ENCODE assay signal across 8 cellular contexts in genomic region chr19:14138576-14139265, GRCh38. TPM values are rescaled to one million over a fixed set of nuclear protein-coding genes. Genes with fewer than 3 reads are reported as not detected.
DNase-seq lines count a peak whose midpoint lies in the region; ATAC-seq, FAIRE-seq and TF ChIP-seq lines count a peak whose summit lies in the region.

No MANE protein-coding gene starts in this region.

- peak overlapping the region; percentile 65 for H3K4me2 ChIP-seq in Karpas-422 (ENCODE audit: low read depth, low read length, poor library complexity, severe bottlenecking)

- H3K4me3 Mint-ChIP-seq in central memory CD8-positive, alpha-beta T cell, result peak overlapping the region; percentile 60

- FAIRE-seq in H54 (lab: Jason Lieb, UNC), result no peak

- no peaks in the 10 kb centered on the region; the same call in 1 of the 2 replicates for H3K9me3 ChIP-seq in AG04450 (ENCODE audit: control insufficient read depth, insufficient read depth, low read length)
- no peaks in the 10 kb centered on the region for H3K9me3 ChIP-seq in Karpas-422 (ENCODE audit: low read length)

- CTCF ChIA-PET in AG04450 (lab: Charles Lee), result interaction anchor here (0.6 to 2.7 kb wide), 5 partner anchors 9 to 326 kb away, joined by 3 to 41 read pairs (median 5); no protein-coding TSS in a partner anchor

- H3K9me2 ChIP-seq in Karpas-422 (replicated peaks; ENCODE audit: insufficient read depth, low read length), result no peaks in the 10 kb centered on the region

- H3K79me2 ChIP-seq in Karpas-422 (ENCODE audit: low read length), result peaks cover 24% of the 10 kb centered on the region

- no peak for TF ChIP-seq POLR2A in H54 (IDR thresholded peaks at IDR 0.05; ENCODE audit: low read depth, low read length)
- TF ChIP-seq POLR2A in GM18505 (IDR thresholded peaks at IDR 0.05; ENCODE audit: borderline replicate concordance, extremely low read depth, insufficient read depth, insufficient read length), result no peak

- POLR2A ChIA-PET in AG04450 (lab: Yijun Ruan, JAX), result no interaction called here

- H3K27ac ChIP-seq in AG04450 (ENCODE audit: low read depth, low read length) (peak overlapping the region; percentile 77), Karpas-422 (ENCODE audit: low read length) (no peak overlapping the region)

- peaks cover 3% of the 10 kb centered on the region; the same call in 1 of the 2 replicates for H4K20me1 ChIP-seq in Karpas-422 (ENCODE audit: insufficient read depth, low read depth, low read length)

- DNase-seq in AG04450 (ENCODE audit: low read depth, low spot score) (no peak), Karpas-422 (no peak), midbrain (lab: John Stamatoyannopoulos, UW) (peak; percentile 27), H54 (ENCODE audit: insufficient read length, low spot score) (no peak), dedifferentiated amniotic fluid mesenchymal stem cell (ENCODE audit: extremely low spot score) (no peak)
- DNase-seq in central memory CD8-positive, alpha-beta T cell (ENCODE audit: low spot score in 2 of 2), result no peak

- ATAC-seq in central memory CD8-positive, alpha-beta T cell (replicated peaks; ENCODE audit: extremely low read depth, poor library complexity, severe bottlenecking), result no peak
- no peak for ATAC-seq in GM18505 (IDR thresholded peaks at IDR 0.05; ENCODE audit: unreplicated experiment)
- no peak for ATAC-seq in HG02623 (IDR thresholded peaks at IDR 0.05; ENCODE audit: unreplicated experiment)

- H3K27me3 ChIP-seq in AG04450 (ENCODE audit: control insufficient read depth, insufficient read depth, low read length), result no peaks in the 10 kb centered on the region
- H3K27me3 ChIP-seq in Karpas-422 (ENCODE audit: low read length), result no peaks in the 10 kb centered on the region

- no peaks in the 10 kb centered on the region for H3K9me3 Mint-ChIP-seq in central memory CD8-positive, alpha-beta T cell

- H3K36me3 Mint-ChIP-seq in central memory CD8-positive, alpha-beta T cell (ENCODE audit: insufficient read depth), result peaks cover 14% of the 10 kb centered on the region

- H3K4me3 ChIP-seq in AG04450 (ENCODE audit: low read depth, low read length), result no peak overlapping the region
- H3K4me3 ChIP-seq in Karpas-422 (ENCODE audit: low read length), result no peak overlapping the region

- H3K27me3 Mint-ChIP-seq in central memory CD8-positive, alpha-beta T cell, result no peaks in the 10 kb centered on the region

- no peak overlapping the region for H2AFZ ChIP-seq in Karpas-422 (ENCODE audit: low read length)

- no peak for TF ChIP-seq CTCF in AG04450 (IDR thresholded peaks at IDR 0.05; ENCODE audit: low read depth, low read length)

- peaks cover 31% of the 10 kb centered on the region for H3K4me1 Mint-ChIP-seq in central memory CD8-positive, alpha-beta T cell

- peaks cover 20% of the 10 kb centered on the region for H3K4me1 ChIP-seq in Karpas-422 (ENCODE audit: low read length)

- peaks cover 8% of the 10 kb centered on the region; the same call in 1 of the 2 replicates for H3K36me3 ChIP-seq in Karpas-422 (ENCODE audit: insufficient read depth, low read length)

- H3K9ac ChIP-seq in Karpas-422 (ENCODE audit: low read length), result 0 out of 2 replicates have a peak overlapping the region, but pooled peaks have one; percentile 3

- peak overlapping the region; percentile 38 for H3K27ac Mint-ChIP-seq in central memory CD8-positive, alpha-beta T cell (ENCODE audit: low read depth)

RNA-seq across cellular contexts. Expression of gene ASF1B, which starts 2.3 kb away (rescaled TPM):
- polyA plus RNA-seq in AG04450 (2011; rRNA removed), result 2.8 and 2.9 TPM in 2 replicates
- 2.9 and 3.7 TPM in 2 replicates for polyA minus RNA-seq in AG04450 (2011; rRNA and poly(A)+ RNA removed)
- total RNA-seq in Karpas-422 (2014; rRNA removed; shearing (Covaris generic); ENCODE audit: low replicate concordance), result 27.1 and 34.9 TPM in 2 replicates

RNA-seq across cellular contexts. Expression of gene PRKACA, which starts 21.2 kb away (rescaled TPM):
- 17.9 and 25.1 TPM in 2 replicates for polyA plus RNA-seq in AG04450 (2011; rRNA removed)
- polyA minus RNA-seq in AG04450 (2011; rRNA and poly(A)+ RNA removed), result 21.6 and 26.0 TPM in 2 replicates
- total RNA-seq in Karpas-422 (2014; rRNA removed; shearing (Covaris generic); ENCODE audit: low replicate concordance), result 24.0 and 26.5 TPM in 2 replicates

RNA-seq across cellular contexts. Expression of gene SAMD1, which starts 48.2 kb away (rescaled TPM):
- polyA plus RNA-seq in AG04450 (2011; rRNA removed), result 5.1 and 6.5 TPM in 2 replicates
- 5.6 and 6.4 TPM in 2 replicates for polyA minus RNA-seq in AG04450 (2011; rRNA and poly(A)+ RNA removed)
- 31.8 and 81.5 TPM in 2 replicates for total RNA-seq in Karpas-422 (2014; rRNA removed; shearing (Covaris generic); ENCODE audit: low replicate concordance)

RNA-seq across cellular contexts. Expression of gene C19orf67, which starts 53.1 kb away (rescaled TPM):
- polyA plus RNA-seq in AG04450 (2011; rRNA removed), result not detected in 2 replicates
- not detected in 2 replicates for polyA minus RNA-seq in AG04450 (2011; rRNA and poly(A)+ RNA removed)
- 0.37 and 2.8 TPM in 2 replicates for total RNA-seq in Karpas-422 (2014; rRNA removed; shearing (Covaris generic); ENCODE audit: low replicate concordance)
